24 cellular contexts compared by ENCODE assay signal in the genomic region with DNA sequence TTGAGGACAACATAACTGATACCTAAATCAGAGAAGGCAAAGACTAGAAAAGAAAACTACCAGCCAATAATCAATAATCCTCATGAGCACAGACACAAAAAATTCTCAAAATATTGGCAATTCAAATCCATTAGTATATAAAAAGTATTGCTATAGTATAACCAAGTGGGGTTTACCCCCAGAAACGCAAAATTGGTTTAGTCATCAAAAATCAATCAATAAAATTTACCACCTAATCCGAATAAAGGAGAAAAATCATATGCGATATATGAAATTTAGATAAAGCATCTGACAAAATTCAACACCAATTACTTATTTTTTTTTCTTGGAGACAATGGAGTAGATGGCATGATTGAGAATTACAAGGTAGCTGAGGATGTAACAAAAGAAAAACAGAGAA.
"Had no signal": no experiment of that assay in that cellular context is flagged by ENCODE, and none has a peak within 500 bp of the region (broad histone marks: within the 10 kb centered on the region; RNA-seq: fewer than 3 reads in every experiment).

No MANE protein-coding gene starts in this region.

- H3K9me3 Mint-ChIP-seq: immature natural killer cell, mesothelial cell of epicardium, naive B cell had no signal

- H3K4me2 ChIP-seq: hepatocyte had no signal

- H3K4me3 Mint-ChIP-seq: immature natural killer cell, mesothelial cell of epicardium had no signal

- H3K27ac Mint-ChIP-seq: immature natural killer cell, mesothelial cell of epicardium, naive B cell had no signal

- ATAC-seq: foreskin keratinocyte, gastroesophageal sphincter, heart left ventricle, left cardiac atrium, left lung, left ventricle myocardium superior, lower lobe of right lung, mucosa of descending colon had no signal

- H3K9me3 ChIP-seq: esophagus muscularis mucosa, gastroesophageal sphincter, heart left ventricle, left lung, lower lobe of right lung, mucosa of descending colon had no signal

- H3K4me1 ChIP-seq: esophagus muscularis mucosa, foreskin keratinocyte, gastroesophageal sphincter, left lung had no signal

- H3K27ac ChIP-seq: coronary artery, dorsolateral prefrontal cortex, esophagus muscularis mucosa, foreskin keratinocyte, gastroesophageal sphincter, heart left ventricle, hepatocyte, left lung, lower lobe of right lung had no signal

- H3K36me3 Mint-ChIP-seq: immature natural killer cell, mesothelial cell of epicardium, naive B cell had no signal

- DNase-seq: dermis blood vessel endothelial cell; dorsolateral prefrontal cortex; effector CD4-positive, alpha-beta T cell; effector memory CD4-positive, alpha-beta T cell; foreskin keratinocyte; heart left ventricle; hypothalamus; immature natural killer cell; left cardiac atrium; left lung; left ventricle myocardium superior; lower lobe of right lung; mesenchymal stem cell; mucosa of descending colon; naive B cell had no signal

- H3K4me1 Mint-ChIP-seq: immature natural killer cell, mesothelial cell of epicardium, naive B cell had no signal

- H3K27me3 ChIP-seq: dorsolateral prefrontal cortex, esophagus muscularis mucosa, foreskin keratinocyte, gastroesophageal sphincter, heart left ventricle, hepatocyte, left lung had no signal

- H3K4me3 ChIP-seq: coronary artery, dorsolateral prefrontal cortex, esophagus muscularis mucosa, gastroesophageal sphincter, heart left ventricle, hepatocyte, left lung, lower lobe of right lung, mucosa of descending colon had no signal

- FAIRE-seq: colon, endothelial cell of umbilical vein, frontal cortex, keratinocyte had no signal
